In the genomic region with DNA sequence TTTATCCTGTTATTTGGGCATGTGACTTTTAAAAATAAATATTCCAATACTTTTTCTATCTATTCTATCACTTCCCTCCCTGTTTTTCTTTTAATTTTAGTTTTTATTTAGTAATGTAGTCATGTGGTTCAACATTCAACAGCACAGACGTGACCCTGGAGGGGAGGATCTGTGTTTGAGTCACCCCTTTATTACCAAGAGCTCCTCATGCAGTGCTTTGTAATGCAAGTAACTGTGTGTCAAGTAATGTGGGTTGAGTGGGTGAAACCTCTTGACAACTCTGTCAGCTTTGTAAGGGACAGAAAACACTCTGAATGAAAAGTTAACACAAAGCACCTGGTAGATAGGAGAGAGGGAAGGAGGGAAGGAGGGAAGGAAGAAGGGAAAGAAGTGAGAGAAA, we compare ENCODE assay signal across 10 cellular contexts.
DNase-seq lines count a peak whose midpoint lies in the region; ATAC-seq, FAIRE-seq and TF ChIP-seq lines count a peak whose summit lies in the region.
"Had no signal": no experiment of that assay in that cellular context is flagged by ENCODE, and none has a peak within 500 bp of the region (broad histone marks: within the 10 kb centered on the region; RNA-seq: fewer than 3 reads in every experiment).

No MANE protein-coding gene starts in this region.

- H3K4me3 ChIP-seq in A549 (no peak overlapping the region), brain microvascular endothelial cell (ENCODE audit: low read depth, low read length) (no peak overlapping the region)
- H3K4me3 ChIP-seq: skin epidermis, tibial nerve had no signal

- H3K4me3 Mint-ChIP-seq in effector memory CD8-positive, alpha-beta T cell: no peak overlapping the region

- no peaks in the 10 kb centered on the region for H3K9me3 ChIP-seq in A549
- H3K9me3 ChIP-seq: tibial nerve had no signal

- H3K36me3 ChIP-seq in brain microvascular endothelial cell (replicated peaks): no peaks in the 10 kb centered on the region
- H3K36me3 ChIP-seq: tibial nerve had no signal

- peaks cover 52% of the 10 kb centered on the region for H3K4me1 ChIP-seq in A549

- no peak for TF ChIP-seq RAD21 in A549 (conservative IDR thresholded peaks at IDR 0.05 in 1 of 2, IDR thresholded peaks at IDR 0.05 in 1 of 2)

- no peaks in the 10 kb centered on the region for H3K27me3 Mint-ChIP-seq in effector memory CD8-positive, alpha-beta T cell

- DNase-seq in A549 (ENCODE audit: low read depth in 1 of 2, low spot score in 1 of 2) (no peak), brain microvascular endothelial cell (peak; percentile 84), NCI-H1417 treated with DMSO at 0.1 percent for 48 hours (lab: John Stamatoyannopoulos, UW) (no peak), NCI-H146 treated with DMSO at 0.1 percent for 48 hours (lab: John Stamatoyannopoulos, UW; ENCODE audit: unreplicated experiment) (no peak), NCI-H1694 (lab: John Stamatoyannopoulos, UW) (no peak)
- DNase-seq in effector memory CD8-positive, alpha-beta T cell: no peak

- no peak for ATAC-seq in A549
- ATAC-seq in GM18868 (IDR thresholded peaks at IDR 0.05; ENCODE audit: unreplicated experiment): peak; percentile 51
- ATAC-seq in HG03342 (IDR thresholded peaks at IDR 0.05; ENCODE audit: unreplicated experiment): peak; percentile 53
- no peak for ATAC-seq in effector memory CD8-positive, alpha-beta T cell (replicated peaks)

- H3K27me3 ChIP-seq in brain microvascular endothelial cell (replicated peaks): no peaks in the 10 kb centered on the region
- H3K27me3 ChIP-seq: tibial nerve had no signal

- in situ Hi-C loops in brain microvascular endothelial cell (cut with HindIII; ENCODE audit: low pct_ligation_motif_present, low sequenced_read_pairs): loop anchor here (25.0 kb wide), 2 partner anchors 220 to 770 kb away; a partner anchor contains a TSS

- H3K27ac ChIP-seq in A549 (peak overlapping the region; percentile 65 to 74; a peak in 3 of 6 replicates), brain microvascular endothelial cell (peak overlapping the region; percentile 55)
- H3K27ac ChIP-seq: skin epidermis, tibial nerve had no signal

- peaks cover 0 to 8% of the 10 kb centered on the region in 2 donors for H3K4me1 Mint-ChIP-seq in effector memory CD8-positive, alpha-beta T cell (ENCODE audit: low read depth in 2 of 2)

- TF ChIP-seq CTCF in A549 (IDR thresholded peaks at IDR 0.05) (no peak), brain microvascular endothelial cell (IDR thresholded peaks at IDR 0.05; ENCODE audit: low read depth, low read length, missing control alignments) (no peak)

- no peak for TF ChIP-seq EP300 in A549 (IDR thresholded peaks at IDR 0.05)

- H3K9me3 Mint-ChIP-seq in effector memory CD8-positive, alpha-beta T cell: peaks cover 0 to 1% of the 10 kb centered on the region in 2 donors

- no peak for FAIRE-seq in A549 (lab: Jason Lieb, UNC)

- WGBS in A549 (ENCODE audit: missing lambda C conversion rate): 47% methylated on average over 1 of the region's 1 CpG

- H3K4me2 ChIP-seq in A549: peak overlapping the region; percentile 27; the same call in 2 of the 3 replicates

- CTCF ChIA-PET in A549 (lab: Yijun Ruan, JAX): interaction anchor here (0.5 to 9.8 kb wide), 31 partner anchors 8 to 755 kb away, joined by 3 to 237 read pairs (median 3); no protein-coding TSS in a partner anchor

- H3K36me3 Mint-ChIP-seq in effector memory CD8-positive, alpha-beta T cell (ENCODE audit: insufficient read depth): peaks cover 7% of the 10 kb centered on the region

- POLR2A ChIA-PET in A549 (lab: Yijun Ruan, JAX): no interaction called here

- peak overlapping the region in 1 of 2 donors; percentile 20 for H3K27ac Mint-ChIP-seq in effector memory CD8-positive, alpha-beta T cell

- TF ChIP-seq POLR2A in A549 (IDR thresholded peaks at IDR 0.05; ENCODE audit: low read length): no peak

TF ChIP-seq in A549, 52 proteins besides CTCF, POLR2A, EP300 and RAD21:
- TF ChIP-seq JUN (IDR thresholded peaks at IDR 0.05) (no peak), HEYL (CRISPR knock-in tag; IDR thresholded peaks at IDR 0.05) (no peak), KDM5A (IDR thresholded peaks at IDR 0.05) (no peak), POLR2AphosphoS2 (conservative IDR thresholded peaks at IDR 0.05; ENCODE audit: low read length) (no peak), ZNF302 (CRISPR knock-in tag; IDR thresholded peaks at IDR 0.05) (no peak), GATA3 (IDR thresholded peaks at IDR 0.05; ENCODE audit: borderline replicate concordance) (no peak), FOXS1 (CRISPR knock-in tag; IDR thresholded peaks at IDR 0.05) (no peak), CHD2 (IDR thresholded peaks at IDR 0.05; ENCODE audit: low read length, partially characterized antibody) (no peak), ESRRA (IDR thresholded peaks at IDR 0.05; ENCODE audit: borderline replicate concordance, low read length) (no peak), KDM1A (IDR thresholded peaks at IDR 0.05; ENCODE audit: low read depth) (no peak), JUNB (IDR thresholded peaks at IDR 0.05) (no peak), EHMT2 (IDR thresholded peaks at IDR 0.05; ENCODE audit: low read depth) (no peak), HOXB5 (CRISPR knock-in tag; IDR thresholded peaks at IDR 0.05) (no peak), RCOR1 (IDR thresholded peaks at IDR 0.05; ENCODE audit: low read depth, low read length) (no peak)
- TF ChIP-seq, protein P1, sequence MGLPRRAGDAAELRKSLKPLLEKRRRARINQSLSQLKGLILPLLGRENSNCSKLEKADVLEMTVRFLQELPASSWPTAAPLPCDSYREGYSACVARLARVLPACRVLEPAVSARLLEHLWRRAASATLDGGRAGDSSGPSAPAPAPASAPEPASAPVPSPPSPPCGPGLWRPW (IDR thresholded peaks at IDR 0.05): no peak
- TF ChIP-seq, protein P2, sequence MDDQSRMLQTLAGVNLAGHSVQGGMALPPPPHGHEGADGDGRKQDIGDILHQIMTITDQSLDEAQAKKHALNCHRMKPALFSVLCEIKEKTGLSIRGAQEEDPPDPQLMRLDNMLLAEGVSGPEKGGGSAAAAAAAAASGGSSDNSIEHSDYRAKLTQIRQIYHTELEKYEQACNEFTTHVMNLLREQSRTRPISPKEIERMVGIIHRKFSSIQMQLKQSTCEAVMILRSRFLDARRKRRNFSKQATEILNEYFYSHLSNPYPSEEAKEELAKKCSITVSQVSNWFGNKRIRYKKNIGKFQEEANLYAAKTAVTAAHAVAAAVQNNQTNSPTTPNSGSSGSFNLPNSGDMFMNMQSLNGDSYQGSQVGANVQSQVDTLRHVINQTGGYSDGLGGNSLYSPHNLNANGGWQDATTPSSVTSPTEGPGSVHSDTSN (IDR thresholded peaks at IDR 0.05): no peak
- TF ChIP-seq, protein P3, sequence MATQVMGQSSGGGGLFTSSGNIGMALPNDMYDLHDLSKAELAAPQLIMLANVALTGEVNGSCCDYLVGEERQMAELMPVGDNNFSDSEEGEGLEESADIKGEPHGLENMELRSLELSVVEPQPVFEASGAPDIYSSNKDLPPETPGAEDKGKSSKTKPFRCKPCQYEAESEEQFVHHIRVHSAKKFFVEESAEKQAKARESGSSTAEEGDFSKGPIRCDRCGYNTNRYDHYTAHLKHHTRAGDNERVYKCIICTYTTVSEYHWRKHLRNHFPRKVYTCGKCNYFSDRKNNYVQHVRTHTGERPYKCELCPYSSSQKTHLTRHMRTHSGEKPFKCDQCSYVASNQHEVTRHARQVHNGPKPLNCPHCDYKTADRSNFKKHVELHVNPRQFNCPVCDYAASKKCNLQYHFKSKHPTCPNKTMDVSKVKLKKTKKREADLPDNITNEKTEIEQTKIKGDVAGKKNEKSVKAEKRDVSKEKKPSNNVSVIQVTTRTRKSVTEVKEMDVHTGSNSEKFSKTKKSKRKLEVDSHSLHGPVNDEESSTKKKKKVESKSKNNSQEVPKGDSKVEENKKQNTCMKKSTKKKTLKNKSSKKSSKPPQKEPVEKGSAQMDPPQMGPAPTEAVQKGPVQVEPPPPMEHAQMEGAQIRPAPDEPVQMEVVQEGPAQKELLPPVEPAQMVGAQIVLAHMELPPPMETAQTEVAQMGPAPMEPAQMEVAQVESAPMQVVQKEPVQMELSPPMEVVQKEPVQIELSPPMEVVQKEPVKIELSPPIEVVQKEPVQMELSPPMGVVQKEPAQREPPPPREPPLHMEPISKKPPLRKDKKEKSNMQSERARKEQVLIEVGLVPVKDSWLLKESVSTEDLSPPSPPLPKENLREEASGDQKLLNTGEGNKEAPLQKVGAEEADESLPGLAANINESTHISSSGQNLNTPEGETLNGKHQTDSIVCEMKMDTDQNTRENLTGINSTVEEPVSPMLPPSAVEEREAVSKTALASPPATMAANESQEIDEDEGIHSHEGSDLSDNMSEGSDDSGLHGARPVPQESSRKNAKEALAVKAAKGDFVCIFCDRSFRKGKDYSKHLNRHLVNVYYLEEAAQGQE (IDR thresholded peaks at IDR 0.05): no peak
- TF ChIP-seq, protein P4, sequence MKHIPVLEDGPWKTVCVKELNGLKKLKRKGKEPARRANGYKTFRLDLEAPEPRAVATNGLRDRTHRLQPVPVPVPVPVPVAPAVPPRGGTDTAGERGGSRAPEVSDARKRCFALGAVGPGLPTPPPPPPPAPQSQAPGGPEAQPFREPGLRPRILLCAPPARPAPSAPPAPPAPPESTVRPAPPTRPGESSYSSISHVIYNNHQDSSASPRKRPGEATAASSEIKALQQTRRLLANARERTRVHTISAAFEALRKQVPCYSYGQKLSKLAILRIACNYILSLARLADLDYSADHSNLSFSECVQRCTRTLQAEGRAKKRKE (CRISPR knock-in tag; IDR thresholded peaks at IDR 0.05; ENCODE audit: low read depth): no peak
- TF ChIP-seq, protein P5, sequence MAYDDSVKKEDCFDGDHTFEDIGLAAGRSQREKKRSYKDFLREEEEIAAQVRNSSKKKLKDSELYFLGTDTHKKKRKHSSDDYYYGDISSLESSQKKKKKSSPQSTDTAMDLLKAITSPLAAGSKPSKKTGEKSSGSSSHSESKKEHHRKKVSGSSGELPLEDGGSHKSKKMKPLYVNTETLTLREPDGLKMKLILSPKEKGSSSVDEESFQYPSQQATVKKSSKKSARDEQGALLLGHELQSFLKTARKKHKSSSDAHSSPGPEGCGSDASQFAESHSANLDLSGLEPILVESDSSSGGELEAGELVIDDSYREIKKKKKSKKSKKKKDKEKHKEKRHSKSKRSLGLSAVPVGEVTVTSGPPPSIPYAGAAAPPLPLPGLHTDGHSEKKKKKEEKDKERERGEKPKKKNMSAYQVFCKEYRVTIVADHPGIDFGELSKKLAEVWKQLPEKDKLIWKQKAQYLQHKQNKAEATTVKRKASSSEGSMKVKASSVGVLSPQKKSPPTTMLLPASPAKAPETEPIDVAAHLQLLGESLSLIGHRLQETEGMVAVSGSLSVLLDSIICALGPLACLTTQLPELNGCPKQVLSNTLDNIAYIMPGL (CRISPR knock-in tag; IDR thresholded peaks at IDR 0.05; ENCODE audit: borderline replicate concordance): no peak

Comparison
In these comparisons a context has a peak if more than half of its experiments do, and no peak if none do; other contexts are left out.
1. ATAC-seq: peak in GM18868 (single experiment) and HG03342 (single experiment); none in A549 (0 of 2) and effector memory CD8-positive, alpha-beta T cell (single experiment).